13 cellular contexts compared by ENCODE assay signal in the genomic region with DNA sequence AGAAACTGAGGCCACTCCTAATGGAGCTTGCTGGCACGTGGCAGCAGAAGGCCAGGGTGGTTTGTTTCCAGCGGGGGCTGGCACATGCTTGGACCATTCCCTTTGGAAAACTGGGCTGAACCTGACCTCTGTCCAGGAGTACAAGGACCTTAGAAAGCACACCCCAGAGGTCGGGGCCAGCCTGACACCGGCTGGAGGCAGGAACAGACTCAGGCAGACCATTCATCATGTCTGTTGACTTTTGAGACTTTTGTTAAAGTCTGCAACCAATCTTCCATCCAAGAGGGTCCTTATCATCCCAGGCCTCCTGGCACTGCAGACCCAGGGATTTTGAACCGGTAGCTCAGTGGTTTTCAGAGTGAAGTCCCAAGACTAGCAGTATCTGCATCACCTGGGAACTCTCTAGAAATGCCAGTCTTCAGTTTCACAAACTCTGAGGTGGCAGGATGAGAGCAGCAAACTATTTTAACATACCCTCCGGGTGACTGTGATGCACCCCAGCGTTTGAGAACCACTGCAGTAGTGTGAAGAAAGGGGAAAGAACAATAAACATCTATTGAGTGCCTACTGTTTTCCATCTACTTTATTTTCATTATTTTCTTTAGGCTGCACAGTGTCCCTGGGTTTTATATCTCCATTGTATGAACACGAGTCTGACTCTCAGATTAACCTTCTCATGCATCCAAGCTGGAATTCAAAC.
A peak's percentile ranks its signal among the peaks of the same experiment; 100 is the strongest.
DNase-seq lines count a peak whose midpoint lies in the region; ATAC-seq and TF ChIP-seq lines count a peak whose summit lies in the region.
"Had no signal": no experiment of that assay in that cellular context is flagged by ENCODE, and none has a peak within 500 bp of the region (broad histone marks: within the 10 kb centered on the region; RNA-seq: fewer than 3 reads in every experiment).

No MANE protein-coding gene starts in this region.

- DNase-seq in T-helper 2 cell treated with Interferon-gamma antibody and Interleukin-4, amounts not matched to agents 5 μg/mL and 100 μg/mL, for 36 hours (ENCODE audit: low spot score), result peak; percentile 33
- DNase-seq in T-helper 2 cell, result no peak
- no peak for DNase-seq in WERI-Rb-1
- DNase-seq in mucosa of descending colon, result no peak
- no peak for DNase-seq in left cardiac atrium
- DNase-seq in NCI-H1436 treated with DMSO at 0.1 percent for 48 hours (lab: John Stamatoyannopoulos, UW), result no peak
- DNase-seq: activated CD4-positive, alpha-beta T cell treated with anti-CD3 and anti-CD28 coated beads for 4 hours; aorta; NCI-H1105; NCI-H774 had no signal

- peak overlapping the region; percentile 76 for H3K4me3 Mint-ChIP-seq in T-helper 2 cell treated with Interferon-gamma antibody and Interleukin-4, amounts not matched to agents 5 μg/mL and 100 μg/mL, for 36 hours

- H3K9me3 Mint-ChIP-seq in T-helper 2 cell treated with Interferon-gamma antibody and Interleukin-4, amounts not matched to agents 5 μg/mL and 100 μg/mL, for 36 hours, result no peaks in the 10 kb centered on the region

- no peak for TF ChIP-seq CTCF in WERI-Rb-1 (IDR thresholded peaks at IDR 0.05; ENCODE audit: low read depth, low read length)
- no peak for TF ChIP-seq CTCF in mucosa of descending colon (IDR thresholded peaks at IDR 0.05)

- H3K4me3 ChIP-seq in WERI-Rb-1 (ENCODE audit: low read depth, low read length), result no peak overlapping the region
- no peak overlapping the region for H3K4me3 ChIP-seq in iPS-15b (ENCODE audit: low read depth, low read length)
- H3K4me3 ChIP-seq in skin epidermis, result no peak overlapping the region
- H3K4me3 ChIP-seq in mucosa of descending colon, result no peak overlapping the region

- H3K9me3 ChIP-seq in WERI-Rb-1 (ENCODE audit: severe bottlenecking), result no peaks in the 10 kb centered on the region
- H3K9me3 ChIP-seq in iPS-15b (ENCODE audit: control insufficient read depth, insufficient read depth, low read length), result no peaks in the 10 kb centered on the region
- no peaks in the 10 kb centered on the region for H3K9me3 ChIP-seq in mucosa of descending colon

- H3K4me1 Mint-ChIP-seq in T-helper 2 cell treated with Interferon-gamma antibody and Interleukin-4, amounts not matched to agents 5 μg/mL and 100 μg/mL, for 36 hours (ENCODE audit: low read depth), result peaks cover 41% of the 10 kb centered on the region

- H3K27ac Mint-ChIP-seq in T-helper 2 cell treated with Interferon-gamma antibody and Interleukin-4, amounts not matched to agents 5 μg/mL and 100 μg/mL, for 36 hours, result peak overlapping the region; percentile 93

- H3K36me3 ChIP-seq in WERI-Rb-1, result no peaks in the 10 kb centered on the region
- no peaks in the 10 kb centered on the region for H3K36me3 ChIP-seq in iPS-15b (ENCODE audit: control insufficient read depth, insufficient read depth, low read length)
- no peaks in the 10 kb centered on the region for H3K36me3 ChIP-seq in mucosa of descending colon (ENCODE audit: low read depth)

- H3K27ac ChIP-seq in WERI-Rb-1, result peak overlapping the region; percentile 59
- H3K27ac ChIP-seq in skin epidermis, result peak overlapping the region in 17 of 21 experiments; percentile 45 to 87 (median 70)
- H3K27ac ChIP-seq: 22Rv1 had no signal

- H3K27me3 Mint-ChIP-seq in T-helper 2 cell treated with Interferon-gamma antibody and Interleukin-4, amounts not matched to agents 5 μg/mL and 100 μg/mL, for 36 hours (ENCODE audit: low read depth), result no peaks in the 10 kb centered on the region

- peaks cover 6% of the 10 kb centered on the region for H3K36me3 Mint-ChIP-seq in T-helper 2 cell treated with Interferon-gamma antibody and Interleukin-4, amounts not matched to agents 5 μg/mL and 100 μg/mL, for 36 hours (ENCODE audit: low read depth)

- H3K27me3 ChIP-seq in WERI-Rb-1 (ENCODE audit: insufficient read depth, low read depth, severe bottlenecking) (no peaks in the 10 kb centered on the region), iPS-15b (ENCODE audit: control insufficient read depth, insufficient read depth, low read length) (no peaks in the 10 kb centered on the region)

- peaks cover 18% of the 10 kb centered on the region for H3K4me1 ChIP-seq in iPS-15b (ENCODE audit: control insufficient read depth, insufficient read depth, low read length)
- H3K4me1 ChIP-seq in mucosa of descending colon (ENCODE audit: low read depth), result peaks cover 10% of the 10 kb centered on the region

- intact Hi-C loops in mucosa of descending colon (cut with DNase I, micrococcal nuclease) (no loop called here), left cardiac atrium (cut with DNase I) (no loop called here)

- H3K9ac ChIP-seq in iPS-15b (ENCODE audit: low read depth, low read length), result peak overlapping the region; percentile 3

- ATAC-seq in mucosa of descending colon, result no peak
- ATAC-seq in left cardiac atrium, result no peak
